In the genomic region with DNA sequence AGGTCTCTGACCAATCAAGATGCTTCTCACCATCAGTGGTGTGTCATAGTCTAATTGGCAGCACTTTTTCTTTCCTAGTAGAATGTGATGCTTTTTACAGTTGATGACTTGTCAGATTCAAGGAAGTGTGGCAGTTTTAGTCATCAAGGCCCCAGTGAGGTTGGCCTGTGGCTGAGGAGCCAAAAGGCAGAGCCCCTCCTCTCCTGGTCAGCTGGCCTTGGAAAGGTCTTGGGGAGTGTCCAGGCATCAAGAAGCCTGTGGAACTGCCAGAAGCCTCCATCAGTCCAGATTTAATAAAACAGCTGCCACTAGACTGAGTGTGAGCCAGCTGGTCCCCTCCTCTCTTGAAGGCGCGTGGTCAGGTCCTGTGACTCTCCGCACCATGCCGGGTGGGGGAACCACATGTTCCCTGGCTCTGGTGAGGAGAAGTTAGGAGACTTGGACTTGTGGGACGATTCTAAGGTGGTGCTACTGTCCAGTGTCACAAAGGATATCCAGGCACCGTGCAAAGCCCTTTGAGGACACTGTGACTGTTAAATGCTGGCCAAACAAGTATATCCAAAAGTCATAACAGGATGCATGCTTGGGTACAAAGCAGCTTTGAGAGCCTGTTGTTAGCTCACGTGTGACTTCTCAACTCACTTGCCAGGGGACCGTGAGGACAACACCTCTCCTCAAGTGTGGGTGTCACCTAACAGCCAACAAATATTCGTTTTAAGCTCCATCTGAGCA, we compare ENCODE assay signal across 10 cellular contexts. TPM values are rescaled to one million over a fixed set of nuclear protein-coding genes. Genes with fewer than 3 reads are reported as not detected.
A peak's percentile ranks its signal among the peaks of the same experiment; 100 is the strongest.
DNase-seq lines count a peak whose midpoint lies in the region; ATAC-seq and TF ChIP-seq lines count a peak whose summit lies in the region.
"Had no signal": no experiment of that assay in that cellular context is flagged by ENCODE, and none has a peak within 500 bp of the region (broad histone marks: within the 10 kb centered on the region; RNA-seq: fewer than 3 reads in every experiment).

No MANE protein-coding gene starts in this region.

- no peaks in the 10 kb centered on the region for H3K4me1 Mint-ChIP-seq in immature natural killer cell
- no peaks in the 10 kb centered on the region for H3K4me1 Mint-ChIP-seq in activated naive CD4-positive, alpha-beta T cell treated with anti-CD3 and anti-CD28 coated beads for 36 hours (ENCODE audit: low read depth)

- no peaks in the 10 kb centered on the region for H3K27me3 Mint-ChIP-seq in immature natural killer cell (ENCODE audit: low read depth in 3 of 3)
- peaks cover 3% of the 10 kb centered on the region for H3K27me3 Mint-ChIP-seq in activated naive CD4-positive, alpha-beta T cell treated with anti-CD3 and anti-CD28 coated beads for 36 hours (ENCODE audit: low read depth)

- 49 to 53% methylated on average over 6 to 7 of the region's 9 CpGs for WGBS in esophagus squamous epithelium, 2 donors

- intact Hi-C loops in esophagus squamous epithelium (cut with DNase I), result no loop called here
- intact Hi-C loops in activated naive CD4-positive, alpha-beta T cell treated with anti-CD3 and anti-CD28 coated beads for 36 hours (cut with micrococcal nuclease), result no loop called here

- peak overlapping the region; percentile 64 to 94 (median 85) for H3K27ac ChIP-seq in esophagus squamous epithelium
- H3K27ac ChIP-seq: A549 had no signal

- no peaks in the 10 kb centered on the region for H3K36me3 ChIP-seq in esophagus squamous epithelium

- no peak for ATAC-seq in GM18858 (IDR thresholded peaks at IDR 0.05; ENCODE audit: unreplicated experiment)
- ATAC-seq in GM21423 (IDR thresholded peaks at IDR 0.05; ENCODE audit: unreplicated experiment), result no peak
- ATAC-seq: A549 had no signal

- no peak overlapping the region for H3K4me3 Mint-ChIP-seq in immature natural killer cell
- no peak overlapping the region for H3K4me3 Mint-ChIP-seq in activated naive CD4-positive, alpha-beta T cell treated with anti-CD3 and anti-CD28 coated beads for 36 hours

- no peaks in the 10 kb centered on the region for H3K9me3 ChIP-seq in esophagus squamous epithelium
- H3K9me3 ChIP-seq: A549 had no signal

- no peak overlapping the region for H3K4me3 ChIP-seq in esophagus squamous epithelium
- H3K4me3 ChIP-seq: A549 had no signal

- no peak overlapping the region for H3K27ac Mint-ChIP-seq in immature natural killer cell
- H3K27ac Mint-ChIP-seq in activated naive CD4-positive, alpha-beta T cell treated with anti-CD3 and anti-CD28 coated beads for 36 hours, result no peak overlapping the region

- DNase-seq in activated effector memory CD4-positive, alpha-beta T cell treated with anti-CD3 and anti-CD28 coated beads, Interleukin-2, amount 50 U/mL, for 16 hours, result peak; percentile 38
- DNase-seq in activated effector memory CD4-positive, alpha-beta T cell treated with Interleukin-2 at 50 U/mL for 16 hours, result no peak
- DNase-seq in esophagus squamous epithelium (lab: John Stamatoyannopoulos, UW), result no peak
- DNase-seq in myocyte (ENCODE audit: low read depth), result peak; percentile 100
- DNase-seq in immature natural killer cell, result no peak
- no peak for DNase-seq in activated naive CD4-positive, alpha-beta T cell treated with anti-CD3 and anti-CD28 coated beads for 36 hours
- DNase-seq: T-helper 1 cell had no signal

- CTCF ChIA-PET in activated naive CD4-positive, alpha-beta T cell treated with anti-CD3 and anti-CD28 coated beads for 36 hours (lab: Charles Lee), result interaction anchor here (0.8 kb wide), 1 partner anchor 187 kb away, joined by 3 read pairs; no protein-coding TSS in a partner anchor

- H3K4me1 ChIP-seq in esophagus squamous epithelium, result peaks cover 41 to 73% (median 53%) of the 10 kb centered on the region in 3 donors

- no peaks in the 10 kb centered on the region for H3K9me3 Mint-ChIP-seq in immature natural killer cell
- no peaks in the 10 kb centered on the region for H3K9me3 Mint-ChIP-seq in activated naive CD4-positive, alpha-beta T cell treated with anti-CD3 and anti-CD28 coated beads for 36 hours

- TF ChIP-seq POLR2A in esophagus squamous epithelium (IDR thresholded peaks at IDR 0.05), result no peak

- TF ChIP-seq CTCF in esophagus squamous epithelium (IDR thresholded peaks at IDR 0.05), result no peak

- no peaks in the 10 kb centered on the region for H3K27me3 ChIP-seq in esophagus squamous epithelium

- peaks cover 0 to 11% (median 1%) of the 10 kb centered on the region in 3 donors for H3K36me3 Mint-ChIP-seq in immature natural killer cell
- no peaks in the 10 kb centered on the region for H3K36me3 Mint-ChIP-seq in activated naive CD4-positive, alpha-beta T cell treated with anti-CD3 and anti-CD28 coated beads for 36 hours (ENCODE audit: low read depth)

RNA-seq across cellular contexts. Expression of gene ANGPTL2, which starts 6.1 kb away (rescaled TPM):
- total RNA-seq in esophagus squamous epithelium (10 to 100 TPM in 1 of 4 donors, 1 to 10 TPM in 3; 2.4 to 24.6 (median 7.6) TPM), myocyte (68.3 and 80.6 TPM in 2 replicates)
- polyA plus RNA-seq in myocyte (2012), result 60.8 TPM
- polyA plus RNA-seq in immature natural killer cell, result not detected
- total RNA-seq in activated naive CD4-positive, alpha-beta T cell treated with anti-CD3 and anti-CD28 coated beads for 36 hours, result not detected

Comparison
In these comparisons a context has a peak if more than half of its experiments do, and no peak if none do; other contexts are left out.
1. DNase-seq: peak in activated effector memory CD4-positive, alpha-beta T cell treated with anti-CD3 and anti-CD28 coated beads, Interleukin-2, amount 50 U/mL, for 16 hours (single experiment) and myocyte (single experiment); none in activated effector memory CD4-positive, alpha-beta T cell treated with Interleukin-2 at 50 U/mL for 16 hours (single experiment), esophagus squamous epithelium (single experiment), immature natural killer cell (0 of 3) and activated naive CD4-positive, alpha-beta T cell treated with anti-CD3 and anti-CD28 coated beads for 36 hours (single experiment).